13 cellular contexts compared by ENCODE assay signal in the genomic region with DNA sequence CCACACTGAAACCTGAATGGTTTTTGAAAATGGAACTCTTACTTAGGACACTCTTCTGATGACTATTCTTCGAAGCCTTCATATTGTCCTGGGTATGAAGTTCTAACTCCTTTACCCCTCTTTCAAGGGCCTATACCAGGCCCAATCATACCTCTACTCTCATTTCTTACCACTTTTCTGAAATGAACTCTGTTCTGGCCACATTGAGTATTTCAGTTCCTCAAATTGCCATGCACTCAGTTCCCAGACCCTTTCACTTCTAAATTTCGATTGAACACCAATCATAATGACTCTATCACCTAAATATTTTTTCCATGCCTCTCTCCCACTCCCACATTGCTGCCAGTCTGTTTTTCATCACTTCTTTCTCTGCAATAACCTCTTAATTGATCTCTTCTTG. TPM values are rescaled to one million over a fixed set of nuclear protein-coding genes. Genes with fewer than 3 reads are reported as not detected.
DNase-seq lines count a peak whose midpoint lies in the region; ATAC-seq and TF ChIP-seq lines count a peak whose summit lies in the region.
"Had no signal": no experiment of that assay in that cellular context is flagged by ENCODE, and none has a peak within 500 bp of the region (broad histone marks: within the 10 kb centered on the region; RNA-seq: fewer than 3 reads in every experiment).

No MANE protein-coding gene starts in this region.

- peaks cover 10 to 22% (median 18%) of the 10 kb centered on the region in 3 donors for H3K27me3 Mint-ChIP-seq in naive B cell

- DNase-seq in naive B cell (no peak), stomach (no peak), hypothalamus (lab: John Stamatoyannopoulos, UW) (no peak), medulla oblongata (ENCODE audit: extremely low spot score) (no peak)
- no peak for DNase-seq in activated CD4-positive, CD25-positive, alpha-beta regulatory T cell (lab: John Stamatoyannopoulos, UW)
- DNase-seq: brain microvascular endothelial cell, DMS 273 treated with DMSO at 0.1 percent for 48 hours, NCI-H774, T-helper 17 cell had no signal

- WGBS in stomach, 5 donors: 65 to 77% (median 67%) methylated on average over 2 of the region's 2 CpGs

- peaks cover 0 to 5% (median 2%) of the 10 kb centered on the region in 4 donors for H3K9me3 ChIP-seq in stomach

- H3K9me3 Mint-ChIP-seq in naive B cell: peaks cover 0 to 13% (median 5%) of the 10 kb centered on the region in 7 donors

- H3K27me3 ChIP-seq in stomach: no peaks in the 10 kb centered on the region
- H3K27me3 ChIP-seq: brain microvascular endothelial cell had no signal

- no peak for TF ChIP-seq POLR2A in stomach (IDR thresholded peaks at IDR 0.05)

- ATAC-seq in GM18909 (IDR thresholded peaks at IDR 0.05; ENCODE audit: poor library complexity, unreplicated experiment): peak; percentile 100
- peak; percentile 99 for ATAC-seq in GM21717 (IDR thresholded peaks at IDR 0.05; ENCODE audit: unreplicated experiment)
- ATAC-seq in HG03139 (IDR thresholded peaks at IDR 0.05; ENCODE audit: unreplicated experiment): peak; percentile 98
- ATAC-seq in naive B cell (ENCODE audit: low read depth in 2 of 2): peak; percentile 100
- ATAC-seq: esophagus mucosa, T-helper 17 cell had no signal

- H3K4me3 Mint-ChIP-seq in naive B cell: no peak overlapping the region
- H3K4me3 Mint-ChIP-seq: T-helper 17 cell had no signal

- H3K4me1 ChIP-seq in stomach: peaks cover 0 to 19% (median 9%) of the 10 kb centered on the region in 4 donors

- H3K4me1 Mint-ChIP-seq in naive B cell: peaks cover 6 to 12% (median 12%) of the 10 kb centered on the region in 3 donors
- H3K4me1 Mint-ChIP-seq: T-helper 17 cell had no signal

- no peak for TF ChIP-seq CTCF in stomach (IDR thresholded peaks at IDR 0.05)

- H3K36me3 Mint-ChIP-seq in naive B cell: no peaks in the 10 kb centered on the region

- H3K27ac ChIP-seq in stomach: no peak overlapping the region
- H3K27ac ChIP-seq: brain microvascular endothelial cell had no signal

- no peak overlapping the region for H3K27ac Mint-ChIP-seq in naive B cell
- H3K27ac Mint-ChIP-seq: T-helper 17 cell had no signal

- no peaks in the 10 kb centered on the region for H3K36me3 ChIP-seq in stomach
- H3K36me3 ChIP-seq: brain microvascular endothelial cell had no signal

- intact Hi-C loops in stomach (cut with DNase I; ENCODE audit: low total_unique reads): no loop called here

- no peak for TF ChIP-seq EP300 in stomach (IDR thresholded peaks at IDR 0.05)

- H3K4me3 ChIP-seq in stomach: no peak overlapping the region

RNA-seq across cellular contexts. Expression of gene LACC1, which starts 53.7 kb away (rescaled TPM):
- polyA plus RNA-seq in naive B cell (ENCODE audit: low read depth in 6 of 6): 1 to 10 TPM in 5 of 6 donors, under 1 TPM in 1; 0.45 to 5.9 (median 1.6) TPM
- 10 to 100 TPM in 3 of 5 donors, 1 to 10 TPM in 1, under 1 TPM in 1; 0.89 to 35.6 (median 11.2) TPM for total RNA-seq in stomach
- 1 to 10 TPM; 3.6 to 7.6 (median 6.6) TPM for polyA plus RNA-seq in stomach

RNA-seq across cellular contexts. Expression of gene CCDC122, which starts 53.8 kb away (rescaled TPM):
- polyA plus RNA-seq in naive B cell (ENCODE audit: low read depth in 6 of 6): 10 to 100 TPM in 2 of 6 donors, 1 to 10 TPM in 4; 5.1 to 24.4 (median 8.1) TPM
- 10 to 100 TPM in 2 of 5 donors, 1 to 10 TPM in 1, not detected in 2; 1.9 to 44.6 (median 11.4) TPM for total RNA-seq in stomach
- 1 to 10 TPM; 2.7 to 4.9 (median 3.8) TPM for polyA plus RNA-seq in stomach
